Comparison of ENCODE assay signal across 1 cellular context in genomic region chr2:168913495-168913894, GRCh38.
A peak's percentile ranks its signal among the peaks of the same experiment; 100 is the strongest.
TF ChIP-seq lines count a peak whose summit lies in the region.

No MANE protein-coding gene starts in this region.

TF ChIP-seq in H1, 55 proteins besides CTCF, POLR2A, EP300 and RAD21:
- TF ChIP-seq TBP (IDR thresholded peaks at IDR 0.05; ENCODE audit: low read depth, low read length) (no peak), CEBPB (IDR thresholded peaks at IDR 0.05; ENCODE audit: low read depth, low read length) (peak; percentile 54; the same call in 1 of the 2 replicates)
